Comparison of ENCODE assay signal across 8 cellular contexts in genomic region chr11:65420506-65421203, GRCh38. TPM values are rescaled to one million over a fixed set of nuclear protein-coding genes. Genes with fewer than 3 reads are reported as not detected.
DNase-seq lines count a peak whose midpoint lies in the region; ATAC-seq, FAIRE-seq and TF ChIP-seq lines count a peak whose summit lies in the region.

No MANE protein-coding gene starts in this region.

- H3K27ac ChIP-seq in SJCRH30 (peak overlapping the region; percentile 98), endodermal cell (ENCODE audit: low read depth, low read length) (peak overlapping the region; percentile 99), ovary (peak overlapping the region; percentile 96 to 97)

- H3K36me3 Mint-ChIP-seq in Caco-2 (ENCODE audit: insufficient read depth, unreplicated experiment) (peaks cover 68% of the 10 kb centered on the region), endodermal cell (ENCODE audit: low read depth) (no peaks in the 10 kb centered on the region)

- H3K27me3 ChIP-seq in Caco-2 (replicated peaks; ENCODE audit: control insufficient read depth, insufficient read depth, low read length) (no peaks in the 10 kb centered on the region), SJCRH30 (no peaks in the 10 kb centered on the region), endodermal cell (ENCODE audit: control insufficient read depth, insufficient read depth, low read length, poor library complexity, severe bottlenecking) (no peaks in the 10 kb centered on the region), ovary (no peaks in the 10 kb centered on the region)

- no TSS peak for BruUV-seq in Caco-2 (replicated peaks; lab: Mats Ljungman, UMichigan)

- H3K4me3 ChIP-seq in Caco-2 (ENCODE audit: low read depth, low read length) (no peak overlapping the region), SJCRH30 (peak overlapping the region; percentile 71), endodermal cell (ENCODE audit: low read length) (no peak overlapping the region), ovary (peak overlapping the region; percentile 86)

- H3K9me3 ChIP-seq in Caco-2, result no peaks in the 10 kb centered on the region
- no peaks in the 10 kb centered on the region for H3K9me3 ChIP-seq in SJCRH30 (replicated peaks)
- no peaks in the 10 kb centered on the region for H3K9me3 ChIP-seq in endodermal cell (ENCODE audit: control insufficient read depth, low read length)
- H3K9me3 ChIP-seq in ovary, result no peaks in the 10 kb centered on the region

- H3K4me1 ChIP-seq in Caco-2, result peaks cover 59% of the 10 kb centered on the region
- H3K4me1 ChIP-seq in SJCRH30, result peaks cover 44% of the 10 kb centered on the region
- H3K4me1 ChIP-seq in endodermal cell (ENCODE audit: control insufficient read depth, insufficient read depth, low read length), result peaks cover 23% of the 10 kb centered on the region
- peaks cover 23% of the 10 kb centered on the region for H3K4me1 ChIP-seq in ovary (ENCODE audit: insufficient read depth)

- no peak for DNase-seq in Caco-2
- no peak for DNase-seq in SJCRH30
- no peak for DNase-seq in endodermal cell
- DNase-seq in ovary, result peak in 3 of 5 donors; percentile 17 to 31 (median 20)
- DNase-seq in H54 (ENCODE audit: insufficient read length, low spot score), result no peak
- DNase-seq in NCI-H345 treated with DMSO at 0.1 percent for 48 hours (lab: John Stamatoyannopoulos, UW; ENCODE audit: unreplicated experiment), result no peak

- peaks cover 4% of the 10 kb centered on the region; the same call in 1 of the 2 replicates for H3K36me3 ChIP-seq in Caco-2 (ENCODE audit: control insufficient read depth, insufficient read depth, low read length)
- 0 out of 2 replicates have a peak, but pooled peaks cover 3% of the 10 kb centered on the region for H3K36me3 ChIP-seq in SJCRH30
- no peaks in the 10 kb centered on the region for H3K36me3 ChIP-seq in endodermal cell (ENCODE audit: control insufficient read depth, insufficient read depth, low read length)
- H3K36me3 ChIP-seq in ovary, result no peaks in the 10 kb centered on the region

- H3K27ac Mint-ChIP-seq in Caco-2 (ENCODE audit: unreplicated experiment), result peak overlapping the region; percentile 95
- H3K27ac Mint-ChIP-seq in endodermal cell, result peak overlapping the region; percentile 99

- intact Hi-C loops in Caco-2 (cut with micrococcal nuclease; ENCODE audit: unreplicated experiment), result no loop called here
- intact Hi-C loops in ovary (cut with DNase I), result loop anchor here in 2 of 4 donors (5.0 kb wide), 2 partner anchors 57 to 77 kb away; partner anchors contain the start of gene MALAT1 (in 1 of the 2)

- peak overlapping the region; percentile 98 for H3K9ac ChIP-seq in endodermal cell (ENCODE audit: extremely low read depth, low read length, poor library complexity, severe bottlenecking)

- TF ChIP-seq POLR2A in ovary (IDR thresholded peaks at IDR 0.05) (no peak), H54 (IDR thresholded peaks at IDR 0.05; ENCODE audit: low read depth, low read length) (no peak)

- CTCF ChIA-PET in Caco-2 (lab: Charles Lee), result interaction anchor here (1.1 to 4.2 kb wide), 6 partner anchors 48 to 105 kb away, joined by 3 to 21 read pairs (median 5); no protein-coding TSS in a partner anchor

- FAIRE-seq in H54 (lab: Jason Lieb, UNC), result no peak

- ATAC-seq in GM21381 (IDR thresholded peaks at IDR 0.05; ENCODE audit: unreplicated experiment) (no peak), GM18498 (IDR thresholded peaks at IDR 0.05; ENCODE audit: unreplicated experiment) (no peak)

- TF ChIP-seq EP300 in ovary (IDR thresholded peaks at IDR 0.05), result no peak

- H3K9me3 Mint-ChIP-seq in Caco-2 (ENCODE audit: unreplicated experiment) (no peaks in the 10 kb centered on the region), endodermal cell (no peaks in the 10 kb centered on the region)

- TF ChIP-seq CTCF in Caco-2 (IDR thresholded peaks at IDR 0.05; ENCODE audit: insufficient read depth in 1 of 2, low read depth in 1 of 2, low read length in 1 of 2, severe bottlenecking in 1 of 2, unreplicated experiment in 1 of 2), result no peak
- no peak for TF ChIP-seq CTCF in endodermal cell (conservative IDR thresholded peaks at IDR 0.05)
- TF ChIP-seq CTCF in ovary (IDR thresholded peaks at IDR 0.05), result no peak

- 89% methylated on average over 4 to 6 of the region's 6 CpGs for WGBS in endodermal cell (ENCODE audit: insufficient coverage in 1 of 2, insufficient read length in 1 of 2), 2 experiments
- 36 to 45% (median 42%) methylated on average over 6 of the region's 6 CpGs for WGBS in ovary, 3 donors

- H3K4me1 Mint-ChIP-seq in Caco-2 (ENCODE audit: low read depth, unreplicated experiment) (peaks cover 59% of the 10 kb centered on the region), endodermal cell (peaks cover 80% of the 10 kb centered on the region)

- POLR2A ChIA-PET in Caco-2 (lab: Charles Lee), result interaction anchor here (0.5 to 7.8 kb wide), 12 partner anchors 9 to 90 kb away, joined by 3 to 104 read pairs (median 4); partner anchors contain the start of gene MALAT1

- peak overlapping the region; percentile 92 for H3K4me3 Mint-ChIP-seq in Caco-2 (ENCODE audit: unreplicated experiment)
- H3K4me3 Mint-ChIP-seq in endodermal cell, result no peak overlapping the region

- H3K27me3 Mint-ChIP-seq in Caco-2 (ENCODE audit: insufficient read depth, unreplicated experiment), result peaks cover 5% of the 10 kb centered on the region
- no peaks in the 10 kb centered on the region for H3K27me3 Mint-ChIP-seq in endodermal cell (ENCODE audit: insufficient read depth)

RNA-seq across cellular contexts. Expression of gene NEAT1, which starts 1.9 kb away (rescaled TPM):
- 235 and 254 TPM in 2 replicates for total RNA-seq in Caco-2 (2022)
- 6.2 and 12.8 TPM in 2 replicates for total RNA-seq in SJCRH30 (2014; rRNA removed; shearing (Covaris generic))
- total RNA-seq in endodermal cell, result 10 to 100 TPM; 61.3 to 85.2 TPM
- 21.0 TPM for polyA plus RNA-seq in endodermal cell (2013, experiment 1 of 2)
- 14.2 TPM for polyA plus RNA-seq in endodermal cell (2013, experiment 2 of 2)
- 100 to 1,000 TPM; 175 to 850 (median 372) TPM for total RNA-seq in ovary
- polyA plus RNA-seq in ovary, result 100 to 1,000 TPM; 216 to 268 TPM

RNA-seq across cellular contexts. Expression of gene FRMD8, which starts 34.2 kb away (rescaled TPM):
- 35.1 and 38.2 TPM in 2 replicates for total RNA-seq in Caco-2 (2022)
- 21.0 and 22.2 TPM in 2 replicates for total RNA-seq in SJCRH30 (2014; rRNA removed; shearing (Covaris generic))
- total RNA-seq in endodermal cell, result 10 to 100 TPM; 27.4 to 29.6 TPM
- 10.8 TPM for polyA plus RNA-seq in endodermal cell (2013, experiment 1 of 2)
- polyA plus RNA-seq in endodermal cell (2013, experiment 2 of 2), result 11.9 TPM
- total RNA-seq in ovary, result 10 to 100 TPM; 21.2 to 41.7 (median 25.5) TPM
- polyA plus RNA-seq in ovary, result 10 to 100 TPM in 1 of 2 donors, 1 to 10 TPM in 1; 4.3 to 15.8 TPM

RNA-seq across cellular contexts. Expression of gene SLC25A45, which starts 38.2 kb away (rescaled TPM):
- total RNA-seq in Caco-2 (2022), result 8.1 and 8.5 TPM in 2 replicates
- 1.1 and 1.3 TPM in 2 replicates for total RNA-seq in SJCRH30 (2014; rRNA removed; shearing (Covaris generic))
- 1 to 10 TPM; 3.0 to 6.3 TPM for total RNA-seq in endodermal cell
- 0.71 TPM for polyA plus RNA-seq in endodermal cell (2013, experiment 1 of 2)
- polyA plus RNA-seq in endodermal cell (2013, experiment 2 of 2), result 0.50 TPM
- 1 to 10 TPM; 3.2 to 8.7 (median 4.6) TPM for total RNA-seq in ovary
- 1 to 10 TPM; 2.7 to 3.4 TPM for polyA plus RNA-seq in ovary

Comparison
In these comparisons a context has a peak if more than half of its experiments do, and no peak if none do; other contexts are left out.
1. DNase-seq: peak in ovary (3 of 5); none in Caco-2 (0 of 2), SJCRH30 (0 of 2), endodermal cell (single experiment), H54 (single experiment) and NCI-H345 treated with DMSO at 0.1 percent for 48 hours (single experiment).
2. H3K4me3 ChIP-seq: peak in SJCRH30 (single experiment) and ovary (single experiment); none in Caco-2 (single experiment) and endodermal cell (single experiment).
3. Peak in every context shown above with its lines, with median percentiles within 50 percentile points of each other: H3K27ac ChIP-seq.